Comparison of ENCODE assay signal across 1 cellular context in genomic region chr7:100493476-100494264, GRCh38.
TF ChIP-seq lines count a peak whose summit lies in the region.

No MANE protein-coding gene starts in this region.

TF ChIP-seq in GM12878, 131 proteins besides CTCF, POLR2A, EP300 and RAD21:
- TF ChIP-seq BACH1 (IDR thresholded peaks at IDR 0.05; ENCODE audit: borderline replicate concordance) = no peak
- no peak for TF ChIP-seq MYC (IDR thresholded peaks at IDR 0.05; ENCODE audit: insufficient read depth, insufficient read length, insufficient replicate concordance, low read length, severe bottlenecking)
- TF ChIP-seq NKRF (conservative IDR thresholded peaks at IDR 0.05) = no peak
- TF ChIP-seq ZNF622 (IDR thresholded peaks at IDR 0.05) = no peak
- no peak for TF ChIP-seq IKZF2 (IDR thresholded peaks at IDR 0.05)
- no peak for TF ChIP-seq NFIC (IDR thresholded peaks at IDR 0.05; ENCODE audit: low read depth, low read length)
- TF ChIP-seq GABPA (IDR thresholded peaks at IDR 0.05; ENCODE audit: low read depth) = no peak
- TF ChIP-seq SMAD5 (IDR thresholded peaks at IDR 0.05; ENCODE audit: low read depth) = no peak
- TF ChIP-seq E4F1 (IDR thresholded peaks at IDR 0.05; ENCODE audit: borderline replicate concordance, partially characterized antibody) = no peak
- TF ChIP-seq TCF7 (IDR thresholded peaks at IDR 0.05; ENCODE audit: borderline replicate concordance) = no peak
- TF ChIP-seq ZBTB40 (IDR thresholded peaks at IDR 0.05; ENCODE audit: borderline replicate concordance) = no peak
- peak in 1 of 2 experiments; percentile 29; a peak in 1 of 4 replicates for TF ChIP-seq BHLHE40 (IDR thresholded peaks at IDR 0.05; ENCODE audit: borderline replicate concordance in 1 of 2, low read depth in 2 of 2, low read length in 1 of 2)
- 0 out of 2 replicates have a peak, but pooled peaks have one; percentile 11 for TF ChIP-seq CREB1 (IDR thresholded peaks at IDR 0.05; ENCODE audit: low read depth)
- TF ChIP-seq RAD51 (IDR thresholded peaks at IDR 0.05) = no peak
- no peak for TF ChIP-seq BCLAF1 (IDR thresholded peaks at IDR 0.05)
- TF ChIP-seq ATF3 (IDR thresholded peaks at IDR 0.05; ENCODE audit: borderline replicate concordance, extremely low read depth, low read depth, low read length) = no peak
- TF ChIP-seq PAX8 (IDR thresholded peaks at IDR 0.05) = no peak
- TF ChIP-seq MEF2A (IDR thresholded peaks at IDR 0.05; ENCODE audit: insufficient read depth, low read depth, low read length) = no peak
